14 cellular contexts compared by ENCODE assay signal in the genomic region with DNA sequence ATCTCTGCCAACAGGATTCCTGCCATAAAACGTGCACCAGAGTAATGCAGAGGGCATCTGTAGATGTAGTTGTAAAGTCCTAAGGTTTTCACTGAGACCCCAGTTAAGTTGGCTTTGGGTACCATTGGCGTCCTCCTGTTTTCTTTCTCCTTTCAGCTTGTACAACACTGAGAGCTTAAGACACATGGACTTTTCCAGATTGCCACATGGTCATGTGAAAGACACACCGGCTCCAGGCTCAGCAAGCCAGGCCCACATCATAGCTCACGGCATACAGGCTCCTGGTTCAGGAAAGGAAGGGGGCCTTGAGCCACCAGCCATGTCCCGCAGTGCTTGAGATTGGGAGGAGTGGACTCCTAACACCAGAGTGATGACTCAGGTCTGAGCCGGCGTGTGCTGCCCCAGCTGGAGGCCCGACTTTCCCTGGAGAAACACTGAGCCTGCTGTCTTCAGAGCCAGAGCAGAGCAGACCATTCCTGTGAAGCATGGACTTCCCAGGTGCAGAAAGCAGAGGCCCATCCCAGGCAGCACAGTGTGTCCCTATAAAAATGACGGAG.
A peak's percentile ranks its signal among the peaks of the same experiment; 100 is the strongest.
DNase-seq lines count a peak whose midpoint lies in the region; ATAC-seq and TF ChIP-seq lines count a peak whose summit lies in the region.
"Had no signal": no experiment of that assay in that cellular context is flagged by ENCODE, and none has a peak within 500 bp of the region (broad histone marks: within the 10 kb centered on the region; RNA-seq: fewer than 3 reads in every experiment).

No MANE protein-coding gene starts in this region.

- H3K27ac ChIP-seq in RWPE2 (ENCODE audit: poor library complexity, severe bottlenecking) = no peak overlapping the region
- H3K27ac ChIP-seq: body of pancreas had no signal

- H3K9me3 ChIP-seq in RWPE2 (ENCODE audit: severe bottlenecking) = no peaks in the 10 kb centered on the region
- H3K9me3 ChIP-seq: body of pancreas had no signal

- DNase-seq in EH (ENCODE audit: low read depth) (peak; percentile 92), RWPE2 (ENCODE audit: low spot score) (no peak), fibroblast of pulmonary artery (ENCODE audit: low read depth) (peak; percentile 84), osteocyte (ENCODE audit: extremely low spot score, unreplicated experiment) (no peak), NCI-H128 (lab: John Stamatoyannopoulos, UW; ENCODE audit: unreplicated experiment) (no peak), NCI-H2171 (lab: John Stamatoyannopoulos, UW) (no peak), NCI-H2029 (lab: John Stamatoyannopoulos, UW) (no peak)
- DNase-seq: activated CD8-positive, alpha-beta memory T cell treated with anti-CD3 and anti-CD28 coated beads, Interleukin-2, amount 10 ng/mL, durations not matched to agents 7 days and 5 days; body of pancreas; CD8-positive, alpha-beta memory T cell; hippocampal formation; NCI-H2171 treated with DMSO at 0.1 percent for 48 hours; T-helper 1 cell had no signal

- no peaks in the 10 kb centered on the region for H3K27me3 ChIP-seq in RWPE2 (ENCODE audit: insufficient read depth, poor library complexity, severe bottlenecking)
- H3K27me3 ChIP-seq: body of pancreas had no signal

- peaks cover 19% of the 10 kb centered on the region for H3K36me3 Mint-ChIP-seq in osteocyte (ENCODE audit: unreplicated experiment)
- H3K36me3 Mint-ChIP-seq: activated CD8-positive, alpha-beta memory T cell treated with anti-CD3 and anti-CD28 coated beads, Interleukin-2, amount 10 ng/mL, durations not matched to agents 7 days and 5 days had no signal

- ATAC-seq in RWPE2 (ENCODE audit: low read depth) (peak; percentile 95), GM18517 (IDR thresholded peaks at IDR 0.05; ENCODE audit: unreplicated experiment) (no peak)
- ATAC-seq: activated CD8-positive, alpha-beta memory T cell treated with anti-CD3 and anti-CD28 coated beads, Interleukin-2, amount 10 ng/mL, durations not matched to agents 7 days and 5 days; body of pancreas had no signal

- H3K9me3 Mint-ChIP-seq in osteocyte (ENCODE audit: unreplicated experiment) = no peaks in the 10 kb centered on the region

- H3K4me3 Mint-ChIP-seq in osteocyte (ENCODE audit: unreplicated experiment) = no peak overlapping the region
- H3K4me3 Mint-ChIP-seq: activated CD8-positive, alpha-beta memory T cell treated with anti-CD3 and anti-CD28 coated beads, Interleukin-2, amount 10 ng/mL, durations not matched to agents 7 days and 5 days; CD8-positive, alpha-beta memory T cell had no signal

- H3K4me1 Mint-ChIP-seq in osteocyte (ENCODE audit: unreplicated experiment) = peaks cover 73% of the 10 kb centered on the region
- H3K4me1 Mint-ChIP-seq: activated CD8-positive, alpha-beta memory T cell treated with anti-CD3 and anti-CD28 coated beads, Interleukin-2, amount 10 ng/mL, durations not matched to agents 7 days and 5 days; CD8-positive, alpha-beta memory T cell had no signal

- no peak for TF ChIP-seq CTCF in RWPE2 (IDR thresholded peaks at IDR 0.05; ENCODE audit: poor library complexity, severe bottlenecking)
- TF ChIP-seq CTCF in fibroblast of pulmonary artery (IDR thresholded peaks at IDR 0.05; ENCODE audit: low read length, missing control alignments) = no peak
- no peak for TF ChIP-seq CTCF in osteocyte (IDR thresholded peaks at IDR 0.05)

- H3K4me1 ChIP-seq in RWPE2 (ENCODE audit: insufficient read depth, poor library complexity, severe bottlenecking) = peaks cover 7% of the 10 kb centered on the region

- H3K27ac Mint-ChIP-seq in osteocyte (ENCODE audit: unreplicated experiment) = peak overlapping the region; percentile 86
- H3K27ac Mint-ChIP-seq: activated CD8-positive, alpha-beta memory T cell treated with anti-CD3 and anti-CD28 coated beads, Interleukin-2, amount 10 ng/mL, durations not matched to agents 7 days and 5 days had no signal

- no peak overlapping the region for H3K4me3 ChIP-seq in RWPE2 (ENCODE audit: severe bottlenecking)
- no peak overlapping the region for H3K4me3 ChIP-seq in fibroblast of pulmonary artery (replicated peaks; ENCODE audit: low read depth, low read length)
- H3K4me3 ChIP-seq: body of pancreas had no signal

- no peaks in the 10 kb centered on the region for H3K36me3 ChIP-seq in RWPE2 (ENCODE audit: low read depth)

- H3K27me3 Mint-ChIP-seq in osteocyte (ENCODE audit: unreplicated experiment) = no peaks in the 10 kb centered on the region
- H3K27me3 Mint-ChIP-seq: activated CD8-positive, alpha-beta memory T cell treated with anti-CD3 and anti-CD28 coated beads, Interleukin-2, amount 10 ng/mL, durations not matched to agents 7 days and 5 days had no signal

Comparison
In these comparisons a context has a peak if more than half of its experiments do, and no peak if none do; other contexts are left out.
1. DNase-seq: peak in EH (single experiment) and fibroblast of pulmonary artery (single experiment); none in RWPE2 (single experiment), osteocyte (single experiment), NCI-H128 (single experiment), NCI-H2171 (single experiment) and NCI-H2029 (single experiment).